ENCODE assay signal across 19 cellular contexts in genomic region chr12:585062-586061, GRCh38.
DNase-seq lines count a peak whose midpoint lies in the region; ATAC-seq, FAIRE-seq and TF ChIP-seq lines count a peak whose summit lies in the region.
"Had no signal": no experiment of that assay in that cellular context is flagged by ENCODE, and none has a peak within 500 bp of the region (broad histone marks: within the 10 kb centered on the region; RNA-seq: fewer than 3 reads in every experiment).

No MANE protein-coding gene starts in this region.

- TF ChIP-seq RAD21 in K562 (CRISPR knock-in tag; conservative IDR thresholded peaks at IDR 0.05 in 1 of 2, IDR thresholded peaks at IDR 0.05 in 1 of 2) = no peak

- H3K27me3 ChIP-seq in K562 (ENCODE audit: control insufficient read depth in 2 of 2, insufficient read depth in 2 of 2, low read length in 2 of 2) (no peaks in the 10 kb centered on the region), right lobe of liver (no peaks in the 10 kb centered on the region)
- H3K27me3 ChIP-seq: BLaER1 treated with 17β-estradiol and CSF1 and Interleukin-3, amounts not matched to agents 10 nM and 100 nM; MG63; SJCRH30 had no signal

- CTCF ChIA-PET in HEK293 (lab: Yijun Ruan, JAX) = interaction anchor here (0.8 to 1.9 kb wide), 2 partner anchors 10 to 165 kb away, joined by 3 to 7 read pairs; no protein-coding TSS in a partner anchor
- CTCF ChIA-PET in K562 (lab: Yijun Ruan, JAX; ENCODE audit: low intra/inter-chr PET ratio) = no interaction called here

- H3K4me3 ChIP-seq in HEK293 (ENCODE audit: low read depth, low read length) (no peak overlapping the region), K562 (no peak overlapping the region), right lobe of liver (no peak overlapping the region)
- H3K4me3 ChIP-seq: BLaER1 treated with 17β-estradiol and CSF1 and Interleukin-3, amounts not matched to agents 10 nM and 100 nM; MG63; SJCRH30 had no signal

- H3K4me1 ChIP-seq in HEK293 (ENCODE audit: control insufficient read depth, insufficient read depth, low read length) (no peaks in the 10 kb centered on the region), K562 (replicated peaks in 1 of 2; ENCODE audit: control insufficient read depth in 2 of 2, insufficient read depth in 2 of 2, low read length in 2 of 2) (peaks cover 20 to 26% of the 10 kb centered on the region in 2 experiments; a peak in 4 of 5 replicates), right lobe of liver (peaks cover 0 to 44% (median 20%) of the 10 kb centered on the region in 4 donors)

- FAIRE-seq in K562 (lab: Jason Lieb, UNC) = peak; percentile 58

- no TSS peak for BruUV-seq in K562 (replicated peaks; lab: Mats Ljungman, UMichigan)

- H3K9me3 ChIP-seq in HEK293 (ENCODE audit: control insufficient read depth, insufficient read depth, low read depth, low read length) (no peaks in the 10 kb centered on the region), K562 (replicated peaks; ENCODE audit: control insufficient read depth, insufficient read depth, low read depth, low read length) (peaks cover 6% of the 10 kb centered on the region), right lobe of liver (no peaks in the 10 kb centered on the region)
- H3K9me3 ChIP-seq: SJCRH30 had no signal

- DNase-seq in DMS53 (lab: John Stamatoyannopoulos, UW) (peak; percentile 50), DMS53 treated with DMSO at 0.1 percent for 48 hours (lab: John Stamatoyannopoulos, UW; ENCODE audit: unreplicated experiment) (no peak), K562 (ENCODE audit: extremely low read depth in 1 of 4, low spot score in 3 of 4) (no peak), right lobe of liver (peak; percentile 74 to 88 (median 83)), NCI-H1092 (lab: John Stamatoyannopoulos, UW) (no peak)
- DNase-seq: DMS153, HCEC 1CT, KG1, MG63, NCI-H2029, NCI-H2171 treated with DMSO at 0.1 percent for 48 hours, NCI-H510A treated with DMSO at 0.1 percent for 48 hours, SJCRH30 had no signal

- TF ChIP-seq EP300 in K562 (IDR thresholded peaks at IDR 0.05; ENCODE audit: low read length) = no peak

- no peaks in the 10 kb centered on the region for H3K79me2 ChIP-seq in K562 (ENCODE audit: control insufficient read depth, insufficient read depth, low read length)

- intact Hi-C loops in K562 (cut with micrococcal nuclease) = no loop called here
- intact Hi-C loops in right lobe of liver (cut with DNase I) = loop anchor here (10.0 kb wide), 1 partner anchor 59 kb away; no protein-coding TSS in a partner anchor

- no peak for ATAC-seq in K562
- peak; percentile 72 to 83 (median 79) for ATAC-seq in right lobe of liver
- no peak for ATAC-seq in GM19395 (IDR thresholded peaks at IDR 0.05; ENCODE audit: unreplicated experiment)
- no peak for ATAC-seq in HG02840 (IDR thresholded peaks at IDR 0.05; ENCODE audit: low FRiP score, unreplicated experiment)

- in situ Hi-C loops in K562 (cut with MboI) = no loop called here

- 84% methylated on average over 16 of the region's 30 CpGs for WGBS in K562 (ENCODE audit: insufficient coverage, low coverage, missing lambda C conversion rate)
- WGBS in right lobe of liver (ENCODE audit: insufficient coverage, low coverage, low lambda C conversion rate, missing lambda C conversion rate) = 57% methylated on average over 17 of the region's 30 CpGs

- H3K9ac ChIP-seq in K562 (ENCODE audit: insufficient read depth in 1 of 2, low read depth in 2 of 2, low read length in 2 of 2) = no peak overlapping the region
- H3K9ac ChIP-seq: BLaER1 treated with 17β-estradiol and CSF1 and Interleukin-3, amounts not matched to agents 10 nM and 100 nM had no signal

- TF ChIP-seq POLR2A in K562 (conservative IDR thresholded peaks at IDR 0.05) (no peak), right lobe of liver (IDR thresholded peaks at IDR 0.05) (no peak)

- TF ChIP-seq CTCF in HEK293 (tag by site-specific recombination; IDR thresholded peaks at IDR 0.05) (no peak), K562 (IDR thresholded peaks at IDR 0.05 in 2 of 3, conservative IDR thresholded peaks at IDR 0.05 in 1 of 3; ENCODE audit: insufficient read depth in 2 of 3, low read depth in 1 of 3, low read length in 3 of 3) (no peak), right lobe of liver (IDR thresholded peaks at IDR 0.05) (no peak)

- no peak overlapping the region for H2AFZ ChIP-seq in K562 (ENCODE audit: low read depth, low read length)

- H4K20me1 ChIP-seq in K562 (replicated peaks; ENCODE audit: control insufficient read depth, insufficient read depth, low read length) = no peaks in the 10 kb centered on the region
- H4K20me1 ChIP-seq: BLaER1 treated with 17β-estradiol and CSF1 and Interleukin-3, amounts not matched to agents 10 nM and 100 nM had no signal

- no peak overlapping the region for H3K4me2 ChIP-seq in K562 (ENCODE audit: insufficient read depth, low read length)

- H3K9me1 ChIP-seq in K562 (ENCODE audit: control insufficient read depth, insufficient read depth, low read length) = no peaks in the 10 kb centered on the region

- H3K27ac ChIP-seq in HEK293 (ENCODE audit: extremely low read depth, low read depth, low read length) (no peak overlapping the region), K562 (ENCODE audit: extremely low read depth, low read depth, low read length) (no peak overlapping the region), right lobe of liver (peak overlapping the region in 2 of 3 donors; percentile 43 to 72)
- H3K27ac ChIP-seq: 22Rv1; BLaER1 treated with 17β-estradiol and CSF1 and Interleukin-3, amounts not matched to agents 10 nM and 100 nM; HL-60; SJCRH30 had no signal

- POLR2A ChIA-PET in HEK293 (lab: Yijun Ruan, JAX) (no interaction called here), K562 (lab: Yijun Ruan, JAX) (interaction anchor here (0.5 to 0.6 kb wide), 3 partner anchors 9 to 737 kb away, joined by 3 to 4 read pairs (median 3); no protein-coding TSS in a partner anchor)

- no peaks in the 10 kb centered on the region for H3K36me3 ChIP-seq in HEK293 (ENCODE audit: control insufficient read depth in 2 of 2, insufficient read depth in 1 of 2, low read length in 2 of 2)
- H3K36me3 ChIP-seq in K562 (ENCODE audit: control insufficient read depth, insufficient read depth, low read length) = no peaks in the 10 kb centered on the region
- no peaks in the 10 kb centered on the region for H3K36me3 ChIP-seq in right lobe of liver
- H3K36me3 ChIP-seq: BLaER1 treated with 17β-estradiol and CSF1 and Interleukin-3, amounts not matched to agents 10 nM and 100 nM; MG63; SJCRH30 had no signal

TF ChIP-seq in HEK293, 187 proteins besides CTCF, POLR2A, EP300 and RAD21:
- TF ChIP-seq ZNF621 (tag by site-specific recombination; IDR thresholded peaks at IDR 0.05) (0 out of 2 replicates have a peak, but pooled peaks have one; percentile 25), ZNF335 (tag by site-specific recombination; conservative IDR thresholded peaks at IDR 0.05) (no peak)

TF ChIP-seq in K562, 482 proteins besides CTCF, POLR2A, EP300 and RAD21:
- peak; percentile 23; the same call in 1 of the 2 replicates for TF ChIP-seq ZNF316 (IDR thresholded peaks at IDR 0.05)
- TF ChIP-seq ZBTB33 (CRISPR knock-in tag; IDR thresholded peaks at IDR 0.05) = peak; percentile 82
- no peak for TF ChIP-seq PHF21A (IDR thresholded peaks at IDR 0.05; ENCODE audit: borderline replicate concordance, low read depth)
- peak; percentile 81 for TF ChIP-seq ZKSCAN1 (IDR thresholded peaks at IDR 0.05; ENCODE audit: low read depth, low read length)
- TF ChIP-seq C11orf30 (IDR thresholded peaks at IDR 0.05; ENCODE audit: low read depth) = peak; percentile 17; the same call in 1 of the 2 replicates

Comparison
In these comparisons a context has a peak if more than half of its experiments do, and no peak if none do; other contexts are left out.
1. DNase-seq: peak in DMS53 (single experiment) and right lobe of liver (3 of 3); none in DMS53 treated with DMSO at 0.1 percent for 48 hours (single experiment), K562 (0 of 4) and NCI-H1092 (single experiment).
2. H3K27ac ChIP-seq: peak in right lobe of liver (2 of 3); none in HEK293 (single experiment) and K562 (single experiment).
3. ATAC-seq: peak in right lobe of liver (4 of 4); none in K562 (single experiment), GM19395 (single experiment) and HG02840 (single experiment).